Comparison of ENCODE assay signal across 25 cellular contexts in genomic region chr1:235942979-235943575, GRCh38.
DNase-seq lines count a peak whose midpoint lies in the region; ATAC-seq, FAIRE-seq and TF ChIP-seq lines count a peak whose summit lies in the region.
"Had no signal": no experiment of that assay in that cellular context is flagged by ENCODE, and none has a peak within 500 bp of the region (broad histone marks: within the 10 kb centered on the region; RNA-seq: fewer than 3 reads in every experiment).

No MANE protein-coding gene starts in this region.

- no peaks in the 10 kb centered on the region for H3K27me3 ChIP-seq in GM23248 (replicated peaks; ENCODE audit: insufficient read depth)
- no peaks in the 10 kb centered on the region for H3K27me3 ChIP-seq in Panc1 (ENCODE audit: control insufficient read depth, insufficient read depth, low read length)
- H3K27me3 ChIP-seq in pancreas, result no peaks in the 10 kb centered on the region

- ATAC-seq in Panc1 (no peak; the same call in 1 of the 2 replicates), pancreas (no peak)
- ATAC-seq: lower lobe of right lung, right cardiac atrium had no signal

- no TSS peak for BruUV-seq in Panc1 (replicated peaks; lab: Mats Ljungman, UMichigan)

- no peaks in the 10 kb centered on the region for H4K20me1 ChIP-seq in GM23248 (ENCODE audit: insufficient read depth)

- intact Hi-C loops in Panc1 (cut with micrococcal nuclease; ENCODE audit: unreplicated experiment) (no loop called here), pancreas (cut with DNase I) (no loop called here)

- TF ChIP-seq CTCF in Panc1 (IDR thresholded peaks at IDR 0.05) (no peak), pancreas (IDR thresholded peaks at IDR 0.05) (no peak)

- peaks cover 4% of the 10 kb centered on the region for H3F3A ChIP-seq in GM23248 (ENCODE audit: insufficient read depth)

- no peak overlapping the region for H3K4me2 ChIP-seq in GM23248 (ENCODE audit: unreplicated experiment)

- 86% methylated on average over 6 of the region's 6 CpGs for WGBS in GM23248 (ENCODE audit: low coverage in 1 of 2, low lambda C conversion rate in 2 of 2, missing lambda C conversion rate in 2 of 2), 2 experiments
- WGBS in pancreas, 2 donors, result 80 to 87% methylated on average over 6 of the region's 6 CpGs

- H3K9ac ChIP-seq in GM23248, result no peak overlapping the region

- H3K9me3 ChIP-seq in GM23248 (ENCODE audit: low read depth), result no peaks in the 10 kb centered on the region
- no peaks in the 10 kb centered on the region for H3K9me3 ChIP-seq in Panc1 (ENCODE audit: control insufficient read depth, insufficient read depth, low read depth, low read length)
- no peaks in the 10 kb centered on the region for H3K9me3 ChIP-seq in pancreas
- H3K9me3 ChIP-seq: lower lobe of right lung, thoracic aorta had no signal

- POLR2A ChIA-PET in Panc1 (lab: Charles Lee), result no interaction called here

- FAIRE-seq in pancreas (lab: Jason Lieb, UNC), result no peak
- FAIRE-seq: endothelial cell of umbilical vein, frontal cortex, H1, islet of Langerhans, TTC549 had no signal

- H3K79me2 ChIP-seq in GM23248 (ENCODE audit: insufficient read depth), result no peaks in the 10 kb centered on the region

- H3K27ac ChIP-seq in GM23248 (peak overlapping the region; percentile 46; the same call in 1 of the 2 replicates), Panc1 (ENCODE audit: low read length) (peak overlapping the region; percentile 48), epithelial cell of prostate (peak overlapping the region; percentile 55), skin epidermis (peak overlapping the region in 14 of 21 experiments; percentile 23 to 81 (median 59)), pancreas (no peak overlapping the region)
- H3K27ac ChIP-seq: thoracic aorta had no signal

- no peaks in the 10 kb centered on the region for H3K36me3 ChIP-seq in GM23248 (ENCODE audit: low read depth)
- no peaks in the 10 kb centered on the region for H3K36me3 ChIP-seq in Panc1 (ENCODE audit: control insufficient read depth, insufficient read depth, low read length)
- H3K36me3 ChIP-seq in pancreas, result no peaks in the 10 kb centered on the region
- H3K36me3 ChIP-seq: lower lobe of right lung, thoracic aorta had no signal

- in situ Hi-C loops in GM23248 (cut with MboI), result no loop called here
- in situ Hi-C loops in Panc1 (cut with HindIII; ENCODE audit: low pct_unique_long_range_greater_than_20kb, low sequenced_read_pairs), result no loop called here

- H2AFZ ChIP-seq in GM23248, result no peak overlapping the region

- H3K4me3 ChIP-seq in GM23248, result no peak overlapping the region
- H3K4me3 ChIP-seq in Panc1 (ENCODE audit: low read depth in 2 of 2, low read length in 2 of 2), result no peak overlapping the region
- no peak overlapping the region for H3K4me3 ChIP-seq in skin epidermis
- no peak overlapping the region for H3K4me3 ChIP-seq in pancreas
- H3K4me3 ChIP-seq: lower lobe of right lung, thoracic aorta had no signal

- H3K4me1 ChIP-seq in GM23248 (ENCODE audit: insufficient read depth) (peaks cover 14% of the 10 kb centered on the region), Panc1 (ENCODE audit: control insufficient read depth, insufficient read depth, low read length) (peaks cover 14% of the 10 kb centered on the region), pancreas (no peaks in the 10 kb centered on the region)

- DNase-seq in GM23248 (no peak), Panc1 (ENCODE audit: low read depth, low spot score) (no peak), epithelial cell of prostate (ENCODE audit: low read depth, low spot score) (no peak), pancreas (no peak), dermis blood vessel endothelial cell (no peak)
- DNase-seq in central memory CD4-positive, alpha-beta T cell, result no peak
- DNase-seq: activated CD4-positive, alpha-beta T cell treated with anti-CD3 and anti-CD28 coated beads for 48 hours; activated effector memory CD4-positive, alpha-beta T cell treated with Interleukin-2 at 50 U/mL for 16 hours; DND-41; hypothalamus; KG1; lower lobe of right lung; NCI-H1092 treated with DMSO at 0.1 percent for 48 hours; NCI-H2081; NCI-H446 treated with DMSO at 0.1 percent for 48 hours; NK-92 treated with Interleukin-12 subunit alpha and Interleukin-12 subunit beta, amount 100 ng/mL, for 24 hours; occipital lobe; right cardiac atrium had no signal

- CTCF ChIA-PET in Panc1 (lab: Charles Lee), result no interaction called here

- no peaks in the 10 kb centered on the region for H3K9me2 ChIP-seq in GM23248 (ENCODE audit: insufficient read depth)

Comparison
In these comparisons a context has a peak if more than half of its experiments do, and no peak if none do; other contexts are left out.
1. H3K27ac ChIP-seq: peak in GM23248 (single experiment), Panc1 (single experiment), epithelial cell of prostate (single experiment) and skin epidermis (14 of 21); none in pancreas (0 of 4).